9 cellular contexts compared by ENCODE assay signal in the genomic region with DNA sequence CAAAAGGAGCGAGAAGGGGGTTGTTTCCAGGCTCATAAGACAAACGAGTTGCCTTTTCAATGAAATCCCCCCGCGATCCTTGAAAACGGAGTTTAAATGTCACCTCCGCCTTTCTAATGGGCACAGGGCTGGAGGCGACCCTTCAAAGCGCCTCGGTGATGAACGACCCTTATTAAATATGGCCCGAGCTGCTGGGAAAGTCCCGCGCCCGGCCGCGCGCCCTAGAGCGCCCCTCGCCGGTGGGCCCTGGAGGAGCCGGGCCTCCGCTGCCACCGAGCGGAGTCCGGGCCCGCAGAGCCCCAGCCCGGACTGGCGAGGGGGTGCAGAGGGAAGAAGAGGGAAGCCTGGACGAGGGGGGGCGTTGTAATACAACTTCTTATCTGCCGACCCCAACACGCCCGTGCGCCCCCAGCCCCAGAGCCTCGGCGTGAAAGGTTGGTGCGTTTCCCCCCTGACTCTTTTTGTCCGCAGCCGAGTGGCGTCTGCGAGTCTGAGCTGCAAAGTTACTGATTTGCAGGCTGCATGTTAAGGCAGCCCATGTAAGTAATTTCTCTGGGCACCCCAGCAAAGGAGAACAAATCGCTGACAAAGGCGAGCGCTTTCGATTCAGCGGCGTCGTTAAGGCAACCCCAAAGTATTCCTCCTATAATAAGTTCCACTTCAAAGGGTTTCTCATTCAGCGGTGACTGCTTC. TPM values are rescaled to one million over a fixed set of nuclear protein-coding genes. Genes with fewer than 3 reads are reported as not detected.
DNase-seq lines count a peak whose midpoint lies in the region; ATAC-seq and TF ChIP-seq lines count a peak whose summit lies in the region.
"Had no signal": no experiment of that assay in that cellular context is flagged by ENCODE, and none has a peak within 500 bp of the region (broad histone marks: within the 10 kb centered on the region; RNA-seq: fewer than 3 reads in every experiment).

No MANE protein-coding gene starts in this region.

- no peaks in the 10 kb centered on the region for H3K79me2 ChIP-seq in fibroblast of lung (ENCODE audit: control insufficient read depth, insufficient read depth, low read length)

- H3K36me3 ChIP-seq in fibroblast of lung (ENCODE audit: control insufficient read depth, insufficient read depth, low read length): no peaks in the 10 kb centered on the region

- H3K4me1 ChIP-seq in fibroblast of lung (ENCODE audit: control insufficient read depth, extremely low read depth, insufficient read depth, low read length): no peaks in the 10 kb centered on the region

- H3K4me3 Mint-ChIP-seq in T-helper 17 cell: peak overlapping the region; percentile 31

- peak overlapping the region in 1 of 4 experiments; percentile 11 for H3K4me3 ChIP-seq in fibroblast of lung (replicated peaks in 1 of 4; ENCODE audit: control extremely low read depth in 1 of 4, insufficient read depth in 1 of 4, low read depth in 3 of 4, low read length in 4 of 4)

- peaks cover 3% of the 10 kb centered on the region for H3K36me3 Mint-ChIP-seq in T-helper 17 cell (ENCODE audit: low read depth)

- no peak for TF ChIP-seq CTCF in fibroblast of lung (conservative IDR thresholded peaks at IDR 0.05 in 1 of 2, IDR thresholded peaks at IDR 0.05 in 1 of 2; ENCODE audit: low read depth in 1 of 2, low read length in 2 of 2)

- ATAC-seq in T-helper 17 cell (no peak), HG02610 (IDR thresholded peaks at IDR 0.05; ENCODE audit: unreplicated experiment) (no peak), esophagus mucosa (no peak)

- H3K9me3 ChIP-seq in T-helper 17 cell (ENCODE audit: control insufficient read depth, low read length, poor library complexity, severe bottlenecking) (no peaks in the 10 kb centered on the region), fibroblast of lung (ENCODE audit: control insufficient read depth, insufficient read depth, low read depth, low read length) (no peaks in the 10 kb centered on the region)

- H3K9ac ChIP-seq in fibroblast of lung (ENCODE audit: insufficient read depth, low read length): no peak overlapping the region

- peaks cover 22% of the 10 kb centered on the region for H3K4me1 Mint-ChIP-seq in T-helper 17 cell

- DNase-seq in NCI-H2227 (lab: John Stamatoyannopoulos, UW; ENCODE audit: unreplicated experiment) (peak; percentile 49), NCI-H2227 treated with DMSO at 0.1 percent for 48 hours (lab: John Stamatoyannopoulos, UW) (no peak), T-helper 17 cell (no peak), fibroblast of lung (ENCODE audit: low read depth in 2 of 2) (no peak), renal cortical epithelial cell (ENCODE audit: low read depth) (peak; percentile 30), AG08396 (ENCODE audit: low spot score) (no peak)
- DNase-seq: islet precursor cell had no signal

- H3K27me3 ChIP-seq in fibroblast of lung (ENCODE audit: control insufficient read depth, insufficient read depth, low read length): peaks cover 66% of the 10 kb centered on the region

- H3K27ac Mint-ChIP-seq in T-helper 17 cell: peak overlapping the region; percentile 19

- H3K27me3 Mint-ChIP-seq in T-helper 17 cell: peaks cover 79% of the 10 kb centered on the region

- H3K27ac ChIP-seq in fibroblast of lung (ENCODE audit: insufficient read depth, low read length): no peak overlapping the region

- no peak overlapping the region for H2AFZ ChIP-seq in fibroblast of lung (ENCODE audit: low read length)

- H3K4me2 ChIP-seq in fibroblast of lung (ENCODE audit: extremely low read depth, insufficient read depth, low read length): peak overlapping the region; percentile 3

- H4K20me1 ChIP-seq in fibroblast of lung (ENCODE audit: control insufficient read depth, extremely low read depth, insufficient read depth, low read length): no peaks in the 10 kb centered on the region

RNA-seq across cellular contexts. Expression of gene ZIC5, which starts 11.9 kb away (rescaled TPM):
- total RNA-seq in T-helper 17 cell (not detected), fibroblast of lung (not detected in 2 replicates), renal cortical epithelial cell (not detected in 2 replicates), esophagus mucosa (not detected)
- not detected in 2 replicates for polyA plus RNA-seq in fibroblast of lung
- not detected in 2 replicates for polyA plus RNA-seq in fibroblast of lung (2012)
- polyA minus RNA-seq in fibroblast of lung (ENCODE audit: low replicate concordance): not detected in 2 replicates

RNA-seq across cellular contexts. Expression of gene ZIC2, which starts 21.9 kb away (rescaled TPM):
- total RNA-seq in T-helper 17 cell (not detected), fibroblast of lung (not detected in 2 replicates), renal cortical epithelial cell (not detected in 2 replicates), esophagus mucosa (0.04 TPM)
- not detected in 2 replicates for polyA plus RNA-seq in fibroblast of lung
- polyA plus RNA-seq in fibroblast of lung (2012): not detected in 2 replicates
- not detected in 2 replicates for polyA minus RNA-seq in fibroblast of lung (ENCODE audit: low replicate concordance)

Comparison
In these comparisons a context has a peak if more than half of its experiments do, and no peak if none do; other contexts are left out.
1. DNase-seq: peak in NCI-H2227 (single experiment) and renal cortical epithelial cell (single experiment); none in NCI-H2227 treated with DMSO at 0.1 percent for 48 hours (single experiment), T-helper 17 cell (0 of 3), fibroblast of lung (0 of 2) and AG08396 (single experiment).